7 cellular contexts compared by ENCODE assay signal in genomic region chr14:73770977-73771847, GRCh38. TPM values are rescaled to one million over a fixed set of nuclear protein-coding genes. Genes with fewer than 3 reads are reported as not detected.
DNase-seq lines count a peak whose midpoint lies in the region; ATAC-seq and TF ChIP-seq lines count a peak whose summit lies in the region.

No MANE protein-coding gene starts in this region.

- H3K4me1 ChIP-seq in body of pancreas = peaks cover 76% of the 10 kb centered on the region
- peaks cover 41% of the 10 kb centered on the region for H3K4me1 ChIP-seq in ovary (ENCODE audit: insufficient read depth)

- WGBS in body of pancreas, 2 donors = 41 to 44% methylated on average over 12 to 18 of the region's 18 CpGs
- WGBS in ovary, 3 donors = 56 to 69% (median 63%) methylated on average over 18 of the region's 18 CpGs

- TF ChIP-seq EP300 in ovary (IDR thresholded peaks at IDR 0.05) = no peak

- TF ChIP-seq CTCF in body of pancreas (IDR thresholded peaks at IDR 0.05) (no peak), ovary (IDR thresholded peaks at IDR 0.05) (no peak), GM13977 (IDR thresholded peaks at IDR 0.05; ENCODE audit: extremely low read depth, insufficient read depth, missing control alignments) (no peak)

- DNase-seq in body of pancreas (no peak), ovary (peak in 1 of 5 donors; percentile 36), GM13977 (ENCODE audit: low spot score) (no peak), kidney tubule cell (ENCODE audit: low spot score) (no peak), superior temporal gyrus (ENCODE audit: extremely low spot score) (no peak)

- no peaks in the 10 kb centered on the region for H3K27me3 ChIP-seq in body of pancreas
- no peaks in the 10 kb centered on the region for H3K27me3 ChIP-seq in ovary

- H3K4me3 ChIP-seq in body of pancreas = no peak overlapping the region
- H3K4me3 ChIP-seq in ovary = no peak overlapping the region

- H3K9me3 ChIP-seq in body of pancreas (no peaks in the 10 kb centered on the region), ovary (no peaks in the 10 kb centered on the region)

- ATAC-seq in GM19452 (IDR thresholded peaks at IDR 0.05; ENCODE audit: unreplicated experiment) = peak; percentile 2
- ATAC-seq in HG03108 (IDR thresholded peaks at IDR 0.05; ENCODE audit: unreplicated experiment) = peak; percentile 16
- ATAC-seq in body of pancreas = no peak

- TF ChIP-seq POLR2A in body of pancreas (IDR thresholded peaks at IDR 0.05) = no peak
- no peak for TF ChIP-seq POLR2A in ovary (IDR thresholded peaks at IDR 0.05)

- H3K27ac ChIP-seq in body of pancreas (peak overlapping the region; percentile 46 to 82 (median 70)), ovary (peak overlapping the region; percentile 49 to 82)

- in situ Hi-C loops in GM13977 (cut with MboI; ENCODE audit: low pct_unique_long_range_greater_than_20kb, low sequenced_read_pairs, unreplicated experiment) = no loop called here

- no peaks in the 10 kb centered on the region for H3K36me3 ChIP-seq in body of pancreas (replicated peaks in 1 of 2; ENCODE audit: insufficient read depth in 1 of 2, low read depth in 2 of 2)
- no peaks in the 10 kb centered on the region for H3K36me3 ChIP-seq in ovary

- intact Hi-C loops in body of pancreas (cut with DNase I) (no loop called here), ovary (cut with DNase I) (no loop called here)

RNA-seq across cellular contexts. Expression of gene PNMA1, which starts 57.0 kb away (rescaled TPM):
- total RNA-seq in body of pancreas (1 to 10 TPM; 5.7 to 6.9 TPM), ovary (100 to 1,000 TPM in 1 of 7 donors, 10 to 100 TPM in 6; 22.3 to 114 (median 87.3) TPM)
- polyA plus RNA-seq in ovary = 10 to 100 TPM; 43.7 to 84.2 TPM
